ENCODE assay signal across 1 cellular context in the genomic region with DNA sequence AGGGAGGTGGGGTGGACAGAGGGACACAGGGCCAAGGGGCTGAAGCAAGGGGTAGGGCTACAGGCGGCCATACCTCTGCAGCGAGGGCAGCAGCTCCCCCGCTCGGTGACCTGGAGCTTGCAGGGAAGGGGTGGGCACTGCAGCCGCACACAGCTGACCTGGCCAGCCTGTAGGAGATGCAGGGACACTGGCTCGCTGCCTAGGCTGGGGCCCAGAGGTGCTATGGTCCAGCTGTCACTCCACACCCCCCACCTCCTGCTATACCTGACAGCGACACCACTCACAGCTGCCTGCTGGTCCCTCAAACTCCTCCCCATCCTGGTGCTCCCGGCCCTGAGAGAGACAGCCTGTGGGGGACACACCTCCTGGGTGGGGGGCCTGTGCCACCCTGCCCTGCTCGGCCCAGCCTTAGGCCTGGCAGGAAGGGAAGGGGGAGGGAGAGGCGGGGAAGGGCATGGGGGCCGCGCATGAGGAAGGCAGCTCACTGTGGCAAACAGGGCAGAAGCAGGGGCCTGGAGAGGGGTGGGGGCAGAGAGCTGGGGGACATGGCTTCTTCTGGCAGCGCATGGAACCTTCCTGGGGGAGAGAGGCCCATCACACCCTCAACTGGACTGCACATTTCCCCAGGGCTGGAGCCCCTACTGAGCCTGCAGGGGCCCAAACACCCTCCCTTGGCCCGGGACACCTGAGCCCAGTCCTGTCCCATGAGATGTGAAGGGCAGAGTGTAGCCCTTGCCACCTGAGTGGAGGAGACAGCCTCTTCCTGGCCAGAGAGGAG.
TF ChIP-seq lines count a peak whose summit lies in the region.

No MANE protein-coding gene starts in this region.

TF ChIP-seq in HepG2, 621 proteins besides CTCF, POLR2A, EP300 and RAD21 (continued from another document and continues in another):
- TF ChIP-seq, protein P1, sequence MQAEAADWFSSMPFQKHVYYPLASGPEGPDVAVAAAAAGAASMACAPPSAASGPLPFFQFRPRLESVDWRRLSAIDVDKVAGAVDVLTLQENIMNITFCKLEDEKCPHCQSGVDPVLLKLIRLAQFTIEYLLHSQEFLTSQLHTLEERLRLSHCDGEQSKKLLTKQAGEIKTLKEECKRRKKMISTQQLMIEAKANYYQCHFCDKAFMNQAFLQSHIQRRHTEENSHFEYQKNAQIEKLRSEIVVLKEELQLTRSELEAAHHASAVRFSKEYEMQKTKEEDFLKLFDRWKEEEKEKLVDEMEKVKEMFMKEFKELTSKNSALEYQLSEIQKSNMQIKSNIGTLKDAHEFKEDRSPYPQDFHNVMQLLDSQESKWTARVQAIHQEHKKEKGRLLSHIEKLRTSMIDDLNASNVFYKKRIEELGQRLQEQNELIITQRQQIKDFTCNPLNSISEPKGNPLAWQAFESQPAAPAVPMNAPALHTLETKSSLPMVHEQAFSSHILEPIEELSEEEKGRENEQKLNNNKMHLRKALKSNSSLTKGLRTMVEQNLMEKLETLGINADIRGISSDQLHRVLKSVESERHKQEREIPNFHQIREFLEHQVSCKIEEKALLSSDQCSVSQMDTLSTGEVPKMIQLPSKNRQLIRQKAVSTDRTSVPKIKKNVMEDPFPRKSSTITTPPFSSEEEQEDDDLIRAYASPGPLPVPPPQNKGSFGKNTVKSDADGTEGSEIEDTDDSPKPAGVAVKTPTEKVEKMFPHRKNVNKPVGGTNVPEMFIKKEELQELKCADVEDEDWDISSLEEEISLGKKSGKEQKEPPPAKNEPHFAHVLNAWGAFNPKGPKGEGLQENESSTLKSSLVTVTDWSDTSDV (CRISPR knock-in tag; IDR thresholded peaks at IDR 0.05): no peak
- TF ChIP-seq FOXO1 (CRISPR knock-in tag; IDR thresholded peaks at IDR 0.05) (no peak), FUBP1 (CRISPR knock-in tag; IDR thresholded peaks at IDR 0.05; ENCODE audit: borderline replicate concordance) (no peak), SNAPC2 (CRISPR knock-in tag; IDR thresholded peaks at IDR 0.05) (no peak), NR2F1 (CRISPR knock-in tag; IDR thresholded peaks at IDR 0.05) (no peak), ZNF350 (CRISPR knock-in tag; IDR thresholded peaks at IDR 0.05; ENCODE audit: borderline replicate concordance, low read depth) (no peak), ZNF143 (CRISPR knock-in tag; IDR thresholded peaks at IDR 0.05) (no peak), JUND (CRISPR knock-in tag; IDR thresholded peaks at IDR 0.05) (no peak), ZSCAN25 (CRISPR knock-in tag; IDR thresholded peaks at IDR 0.05) (0 out of 2 replicates have a peak, but pooled peaks have one; percentile 32), NR2F6 (IDR thresholded peaks at IDR 0.05) (peak; percentile 17; the same call in 1 of the 2 replicates), NR2F6 (CRISPR knock-in tag; IDR thresholded peaks at IDR 0.05) (peak; percentile 39; the same call in 1 of the 2 replicates), ZNF713 (CRISPR knock-in tag; IDR thresholded peaks at IDR 0.05) (no peak), KLF11 (CRISPR knock-in tag; IDR thresholded peaks at IDR 0.05) (no peak), U2AF1 (optimal IDR thresholded peaks at IDR 0.05; ENCODE audit: low read depth, low read length) (no peak), IKZF4 (CRISPR knock-in tag; IDR thresholded peaks at IDR 0.05; ENCODE audit: borderline replicate concordance, low read depth, not compliant biosample characterization) (peak; percentile 42), ZNF543 (CRISPR knock-in tag; IDR thresholded peaks at IDR 0.05) (no peak), ZFY (CRISPR knock-in tag; IDR thresholded peaks at IDR 0.05) (no peak), ZBTB7B (CRISPR knock-in tag; IDR thresholded peaks at IDR 0.05) (no peak), SP1 (IDR thresholded peaks at IDR 0.05) (no peak), SP1 (CRISPR knock-in tag; IDR thresholded peaks at IDR 0.05) (peak; percentile 33; the same call in 1 of the 2 replicates), SALL1 (CRISPR knock-in tag; IDR thresholded peaks at IDR 0.05) (peak; percentile 11; the same call in 1 of the 2 replicates), ZNF296 (CRISPR knock-in tag; conservative IDR thresholded peaks at IDR 0.05) (no peak), ZNF747 (CRISPR knock-in tag; IDR thresholded peaks at IDR 0.05; ENCODE audit: borderline replicate concordance) (no peak), HMGXB4 (CRISPR knock-in tag; IDR thresholded peaks at IDR 0.05; ENCODE audit: borderline replicate concordance in 1 of 2, low read depth in 1 of 2) (no peak), RARA (CRISPR knock-in tag; IDR thresholded peaks at IDR 0.05) (no peak), ZNF770 (CRISPR knock-in tag; IDR thresholded peaks at IDR 0.05) (no peak), SOX5 (CRISPR knock-in tag; IDR thresholded peaks at IDR 0.05; ENCODE audit: borderline replicate concordance) (no peak), ZNF160 (CRISPR knock-in tag; IDR thresholded peaks at IDR 0.05) (no peak), JARID2 (CRISPR knock-in tag; IDR thresholded peaks at IDR 0.05; ENCODE audit: insufficient replicate concordance) (no peak), DNMT1 (CRISPR knock-in tag; IDR thresholded peaks at IDR 0.05) (no peak), SRF (IDR thresholded peaks at IDR 0.05; ENCODE audit: low read depth, low read length) (no peak), HOXA9 (CRISPR knock-in tag; IDR thresholded peaks at IDR 0.05; ENCODE audit: borderline replicate concordance) (no peak), SAP130 (CRISPR knock-in tag; IDR thresholded peaks at IDR 0.05; ENCODE audit: low read depth) (peak; percentile 20; the same call in 1 of the 2 replicates)
- TF ChIP-seq, protein P2, sequence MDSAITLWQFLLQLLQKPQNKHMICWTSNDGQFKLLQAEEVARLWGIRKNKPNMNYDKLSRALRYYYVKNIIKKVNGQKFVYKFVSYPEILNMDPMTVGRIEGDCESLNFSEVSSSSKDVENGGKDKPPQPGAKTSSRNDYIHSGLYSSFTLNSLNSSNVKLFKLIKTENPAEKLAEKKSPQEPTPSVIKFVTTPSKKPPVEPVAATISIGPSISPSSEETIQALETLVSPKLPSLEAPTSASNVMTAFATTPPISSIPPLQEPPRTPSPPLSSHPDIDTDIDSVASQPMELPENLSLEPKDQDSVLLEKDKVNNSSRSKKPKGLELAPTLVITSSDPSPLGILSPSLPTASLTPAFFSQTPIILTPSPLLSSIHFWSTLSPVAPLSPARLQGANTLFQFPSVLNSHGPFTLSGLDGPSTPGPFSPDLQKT (CRISPR knock-in tag; IDR thresholded peaks at IDR 0.05; ENCODE audit: borderline replicate concordance): no peak
- TF ChIP-seq, protein P3, sequence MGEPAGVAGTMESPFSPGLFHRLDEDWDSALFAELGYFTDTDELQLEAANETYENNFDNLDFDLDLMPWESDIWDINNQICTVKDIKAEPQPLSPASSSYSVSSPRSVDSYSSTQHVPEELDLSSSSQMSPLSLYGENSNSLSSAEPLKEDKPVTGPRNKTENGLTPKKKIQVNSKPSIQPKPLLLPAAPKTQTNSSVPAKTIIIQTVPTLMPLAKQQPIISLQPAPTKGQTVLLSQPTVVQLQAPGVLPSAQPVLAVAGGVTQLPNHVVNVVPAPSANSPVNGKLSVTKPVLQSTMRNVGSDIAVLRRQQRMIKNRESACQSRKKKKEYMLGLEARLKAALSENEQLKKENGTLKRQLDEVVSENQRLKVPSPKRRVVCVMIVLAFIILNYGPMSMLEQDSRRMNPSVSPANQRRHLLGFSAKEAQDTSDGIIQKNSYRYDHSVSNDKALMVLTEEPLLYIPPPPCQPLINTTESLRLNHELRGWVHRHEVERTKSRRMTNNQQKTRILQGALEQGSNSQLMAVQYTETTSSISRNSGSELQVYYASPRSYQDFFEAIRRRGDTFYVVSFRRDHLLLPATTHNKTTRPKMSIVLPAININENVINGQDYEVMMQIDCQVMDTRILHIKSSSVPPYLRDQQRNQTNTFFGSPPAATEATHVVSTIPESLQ (CRISPR knock-in tag; conservative IDR thresholded peaks at IDR 0.05): no peak
- TF ChIP-seq, protein P4, sequence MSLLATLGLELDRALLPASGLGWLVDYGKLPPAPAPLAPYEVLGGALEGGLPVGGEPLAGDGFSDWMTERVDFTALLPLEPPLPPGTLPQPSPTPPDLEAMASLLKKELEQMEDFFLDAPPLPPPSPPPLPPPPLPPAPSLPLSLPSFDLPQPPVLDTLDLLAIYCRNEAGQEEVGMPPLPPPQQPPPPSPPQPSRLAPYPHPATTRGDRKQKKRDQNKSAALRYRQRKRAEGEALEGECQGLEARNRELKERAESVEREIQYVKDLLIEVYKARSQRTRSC (CRISPR knock-in tag; IDR thresholded peaks at IDR 0.05; ENCODE audit: low read depth): no peak
- TF ChIP-seq, protein P5, sequence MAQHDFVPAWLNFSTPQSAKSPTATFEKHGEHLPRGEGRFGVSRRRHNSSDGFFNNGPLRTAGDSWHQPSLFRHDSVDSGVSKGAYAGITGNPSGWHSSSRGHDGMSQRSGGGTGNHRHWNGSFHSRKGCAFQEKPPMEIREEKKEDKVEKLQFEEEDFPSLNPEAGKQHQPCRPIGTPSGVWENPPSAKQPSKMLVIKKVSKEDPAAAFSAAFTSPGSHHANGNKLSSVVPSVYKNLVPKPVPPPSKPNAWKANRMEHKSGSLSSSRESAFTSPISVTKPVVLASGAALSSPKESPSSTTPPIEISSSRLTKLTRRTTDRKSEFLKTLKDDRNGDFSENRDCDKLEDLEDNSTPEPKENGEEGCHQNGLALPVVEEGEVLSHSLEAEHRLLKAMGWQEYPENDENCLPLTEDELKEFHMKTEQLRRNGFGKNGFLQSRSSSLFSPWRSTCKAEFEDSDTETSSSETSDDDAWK (CRISPR knock-in tag; IDR thresholded peaks at IDR 0.05): no peak
- TF ChIP-seq, protein P6, sequence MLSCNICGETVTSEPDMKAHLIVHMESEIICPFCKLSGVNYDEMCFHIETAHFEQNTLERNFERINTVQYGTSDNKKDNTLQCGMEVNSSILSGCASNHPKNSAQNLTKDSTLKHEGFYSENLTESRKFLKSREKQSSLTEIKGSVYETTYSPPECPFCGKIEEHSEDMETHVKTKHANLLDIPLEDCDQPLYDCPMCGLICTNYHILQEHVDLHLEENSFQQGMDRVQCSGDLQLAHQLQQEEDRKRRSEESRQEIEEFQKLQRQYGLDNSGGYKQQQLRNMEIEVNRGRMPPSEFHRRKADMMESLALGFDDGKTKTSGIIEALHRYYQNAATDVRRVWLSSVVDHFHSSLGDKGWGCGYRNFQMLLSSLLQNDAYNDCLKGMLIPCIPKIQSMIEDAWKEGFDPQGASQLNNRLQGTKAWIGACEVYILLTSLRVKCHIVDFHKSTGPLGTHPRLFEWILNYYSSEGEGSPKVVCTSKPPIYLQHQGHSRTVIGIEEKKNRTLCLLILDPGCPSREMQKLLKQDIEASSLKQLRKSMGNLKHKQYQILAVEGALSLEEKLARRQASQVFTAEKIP (CRISPR knock-in tag; IDR thresholded peaks at IDR 0.05; ENCODE audit: borderline replicate concordance): no peak
- TF ChIP-seq, protein P7, sequence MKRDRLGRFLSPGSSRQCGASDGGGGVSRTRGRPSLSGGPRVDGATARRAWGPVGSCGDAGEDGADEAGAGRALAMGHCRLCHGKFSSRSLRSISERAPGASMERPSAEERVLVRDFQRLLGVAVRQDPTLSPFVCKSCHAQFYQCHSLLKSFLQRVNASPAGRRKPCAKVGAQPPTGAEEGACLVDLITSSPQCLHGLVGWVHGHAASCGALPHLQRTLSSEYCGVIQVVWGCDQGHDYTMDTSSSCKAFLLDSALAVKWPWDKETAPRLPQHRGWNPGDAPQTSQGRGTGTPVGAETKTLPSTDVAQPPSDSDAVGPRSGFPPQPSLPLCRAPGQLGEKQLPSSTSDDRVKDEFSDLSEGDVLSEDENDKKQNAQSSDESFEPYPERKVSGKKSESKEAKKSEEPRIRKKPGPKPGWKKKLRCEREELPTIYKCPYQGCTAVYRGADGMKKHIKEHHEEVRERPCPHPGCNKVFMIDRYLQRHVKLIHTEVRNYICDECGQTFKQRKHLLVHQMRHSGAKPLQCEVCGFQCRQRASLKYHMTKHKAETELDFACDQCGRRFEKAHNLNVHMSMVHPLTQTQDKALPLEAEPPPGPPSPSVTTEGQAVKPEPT (CRISPR knock-in tag; IDR thresholded peaks at IDR 0.05; ENCODE audit: low read depth): no peak
- TF ChIP-seq, protein P8, sequence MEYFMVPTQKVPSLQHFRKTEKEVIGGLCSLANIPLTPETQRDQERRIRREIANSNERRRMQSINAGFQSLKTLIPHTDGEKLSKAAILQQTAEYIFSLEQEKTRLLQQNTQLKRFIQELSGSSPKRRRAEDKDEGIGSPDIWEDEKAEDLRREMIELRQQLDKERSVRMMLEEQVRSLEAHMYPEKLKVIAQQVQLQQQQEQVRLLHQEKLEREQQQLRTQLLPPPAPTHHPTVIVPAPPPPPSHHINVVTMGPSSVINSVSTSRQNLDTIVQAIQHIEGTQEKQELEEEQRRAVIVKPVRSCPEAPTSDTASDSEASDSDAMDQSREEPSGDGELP (IDR thresholded peaks at IDR 0.05; ENCODE audit: borderline replicate concordance, low read depth): peak; percentile 86; the same call in 1 of the 2 replicates
